ENCODE assay signal across 31 cellular contexts in genomic region chr2:193783681-193784080, GRCh38.
"Had no signal": no experiment of that assay in that cellular context is flagged by ENCODE, and none has a peak within 500 bp of the region (broad histone marks: within the 10 kb centered on the region; RNA-seq: fewer than 3 reads in every experiment).

No MANE protein-coding gene starts in this region.

- ATAC-seq: body of pancreas; effector memory CD8-positive, alpha-beta T cell; esophagus mucosa; foreskin keratinocyte; left lobe of liver; lower lobe of right lung; mucosa of descending colon; naive thymus-derived CD4-positive, alpha-beta T cell; stimulated activated naive CD8-positive, alpha-beta T cell treated with anti-CD3 and anti-CD28 coated beads, Interleukin-15, Interleukin-2, amounts not matched to agents 100 U/mL and 50 U/mL, for 24 hours; upper lobe of right lung; WTC11 had no signal

- H3K27ac Mint-ChIP-seq: activated naive CD8-positive, alpha-beta T cell; activated T-cell treated with anti-CD3 and anti-CD28 coated beads, Interleukin-2, amount 50 U/mL, for 24 hours; activated T-helper 2 cell treated with anti-CD3 and anti-CD28 coated beads, Interferon-gamma antibody, Interleukin-2, Interleukin-4, amounts not matched to agents 10 μg/mL and 5 μg/mL and 100 μg/mL, durations not matched to agents 14 hours and 24 hours and 36 hours; effector memory CD8-positive, alpha-beta T cell; naive thymus-derived CD4-positive, alpha-beta T cell; WTC11 had no signal

- H3K27me3 Mint-ChIP-seq: activated naive CD8-positive, alpha-beta T cell; activated T-cell treated with anti-CD3 and anti-CD28 coated beads, Interleukin-2, amount 50 U/mL, for 24 hours; effector memory CD8-positive, alpha-beta T cell; naive thymus-derived CD4-positive, alpha-beta T cell had no signal

- H3K4me3 ChIP-seq: body of pancreas, dorsolateral prefrontal cortex, lower lobe of right lung, mucosa of descending colon, sigmoid colon, SK-N-MC, thyroid gland, upper lobe of right lung had no signal

- H3K27me3 ChIP-seq: body of pancreas, dorsolateral prefrontal cortex, foreskin keratinocyte, sigmoid colon, thyroid gland, upper lobe of right lung had no signal

- H3K9me3 ChIP-seq: body of pancreas, lower lobe of right lung, mucosa of descending colon, sigmoid colon, thyroid gland, upper lobe of right lung had no signal

- H3K36me3 ChIP-seq: lower lobe of right lung, sigmoid colon, thyroid gland, upper lobe of right lung had no signal

- H3K9me3 Mint-ChIP-seq: activated T-helper 2 cell treated with anti-CD3 and anti-CD28 coated beads, Interferon-gamma antibody, Interleukin-2, Interleukin-4, amounts not matched to agents 10 μg/mL and 5 μg/mL and 100 μg/mL, durations not matched to agents 14 hours and 24 hours and 36 hours had no signal

- H3K27ac ChIP-seq: body of pancreas, dorsolateral prefrontal cortex, foreskin keratinocyte, lower lobe of right lung, sigmoid colon, SK-N-MC, thyroid gland, upper lobe of right lung had no signal

- H3K36me3 Mint-ChIP-seq: activated naive CD8-positive, alpha-beta T cell; naive thymus-derived CD4-positive, alpha-beta T cell; WTC11 had no signal

- H3K4me1 ChIP-seq: body of pancreas, foreskin keratinocyte, lower lobe of right lung, sigmoid colon, thyroid gland, upper lobe of right lung had no signal

- H3K4me3 Mint-ChIP-seq: activated naive CD8-positive, alpha-beta T cell; activated T-cell treated with anti-CD3 and anti-CD28 coated beads, Interleukin-2, amount 50 U/mL, for 24 hours; effector memory CD8-positive, alpha-beta T cell; naive thymus-derived CD4-positive, alpha-beta T cell; neural crest cell; WTC11 had no signal

- H3K4me1 Mint-ChIP-seq: naive thymus-derived CD4-positive, alpha-beta T cell; neural crest cell had no signal

- DNase-seq: activated CD4-positive, alpha-beta T cell treated with anti-CD3 and anti-CD28 coated beads, Interleukin-2, amount 50 U/mL, for 4 hours; activated CD8-positive, alpha-beta memory T cell treated with anti-CD3 and anti-CD28 coated beads for 24 hours; activated CD8-positive, alpha-beta memory T cell treated with anti-CD3 and anti-CD28 coated beads, Interleukin-2, amount 50 U/mL, for 4 hours; activated naive CD4-positive, alpha-beta T cell; activated T-cell treated with anti-CD3 and anti-CD28 coated beads, Interleukin-2, amount 50 U/mL, for 24 hours; body of pancreas; caudate nucleus; dorsolateral prefrontal cortex; effector memory CD8-positive, alpha-beta T cell; foreskin keratinocyte; lower lobe of right lung; mesendoderm; mucosa of descending colon; naive thymus-derived CD4-positive, alpha-beta T cell; occipital lobe; posterior cingulate gyrus; sigmoid colon; stimulated activated CD4-positive, alpha-beta T cell treated with anti-CD3 and anti-CD28 coated beads, Interleukin-4, amount 100 ng/mL, for 24 hours; stimulated activated naive CD8-positive, alpha-beta T cell treated with anti-CD3 and anti-CD28 coated beads, Interleukin-15, Interleukin-2, amounts not matched to agents 100 U/mL and 50 U/mL, for 24 hours; substantia nigra; T-helper 1 cell; T1000; thyroid gland; upper lobe of right lung had no signal
